Comparison of ENCODE assay signal across 27 cellular contexts in the genomic region with DNA sequence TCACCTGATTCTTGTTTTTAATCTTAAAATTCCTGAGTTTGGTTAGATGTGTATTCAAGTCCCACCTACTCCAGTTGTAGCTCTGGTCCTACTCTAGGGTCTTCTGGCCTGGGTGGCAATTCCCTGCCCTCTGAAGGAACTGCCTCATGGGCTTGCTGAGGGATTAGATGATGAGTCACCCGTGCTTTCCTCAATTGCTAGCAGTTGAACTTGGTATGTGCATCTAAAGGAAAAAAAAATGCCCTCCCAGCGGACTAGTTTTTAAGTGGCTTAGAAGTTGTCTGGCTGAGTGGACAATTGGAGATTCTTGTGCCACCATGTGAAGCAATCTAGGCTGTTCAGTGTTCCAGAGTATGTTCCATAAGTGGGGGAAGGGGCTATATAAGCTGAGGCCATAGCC.
"Had no signal": no experiment of that assay in that cellular context is flagged by ENCODE, and none has a peak within 500 bp of the region (broad histone marks: within the 10 kb centered on the region; RNA-seq: fewer than 3 reads in every experiment).

No MANE protein-coding gene starts in this region.

- H3K9me3 ChIP-seq: esophagus muscularis mucosa, heart right ventricle, left ventricle myocardium inferior, mucosa of descending colon, upper lobe of left lung had no signal

- H3K4me1 ChIP-seq: esophagus muscularis mucosa, heart right ventricle, left ventricle myocardium inferior, upper lobe of left lung had no signal

- DNase-seq: activated CD4-positive, alpha-beta memory T cell treated with anti-CD3 and anti-CD28 coated beads, Interleukin-2, amount 10 ng/mL, durations not matched to agents 7 days and 5 days; activated CD4-positive, alpha-beta T cell treated with anti-CD3 and anti-CD28 coated beads, Interleukin-2, amount 10 ng/mL, durations not matched to agents 24 days and 14 days; activated CD4-positive, CD25-positive, alpha-beta regulatory T cell treated with anti-CD3 and anti-CD28 coated beads, Interleukin-2, amount 50 U/mL, for 72 hours; activated CD8-positive, alpha-beta memory T cell treated with anti-CD3 and anti-CD28 coated beads, Interleukin-2, amount 50 U/mL, for 48 hours; activated gamma-delta T cell; activated naive CD4-positive, alpha-beta T cell treated with anti-CD3 and anti-CD28 coated beads, Interleukin-2, amount 10 ng/mL, durations not matched to agents 7 days and 5 days; activated naive CD8-positive, alpha-beta T cell treated with anti-CD3 and anti-CD28 coated beads, Interleukin-2, amount 10 ng/mL, durations not matched to agents 7 days and 5 days; activated T-cell treated with anti-CD3 and anti-CD28 coated beads, Interleukin-2, amount 50 U/mL, for 24 hours; amniotic stem cell; central memory CD4-positive, alpha-beta T cell; endodermal cell; foreskin melanocyte; heart right ventricle; left ventricle myocardium inferior; mucosa of descending colon; posterior cingulate gyrus; small intestine; stimulated activated CD4-positive, alpha-beta T cell treated with anti-CD3 and anti-CD28 coated beads, Interleukin-4, amount 100 ng/mL, for 4 hours; stimulated activated CD8-positive, alpha-beta memory T cell treated with anti-CD3 and anti-CD28 coated beads, Interleukin-4, amount 100 ng/mL, for 48 hours; stimulated activated naive CD8-positive, alpha-beta T cell treated with anti-CD3 and anti-CD28 coated beads, Interleukin-15, amount 100 ng/mL, for 72 hours; substantia nigra; T1000; upper lobe of left lung had no signal

- ATAC-seq: heart right ventricle; mucosa of descending colon; sciatic nerve; stimulated activated naive CD8-positive, alpha-beta T cell treated with anti-CD3 and anti-CD28 coated beads, Interleukin-15, amount 100 ng/mL, for 72 hours had no signal

- H3K27ac ChIP-seq: esophagus muscularis mucosa, heart right ventricle, left ventricle myocardium inferior, upper lobe of left lung had no signal

- H3K36me3 ChIP-seq: esophagus muscularis mucosa, heart right ventricle, left ventricle myocardium inferior, upper lobe of left lung had no signal

- FAIRE-seq: astrocyte, small intestine had no signal

- H3K27me3 ChIP-seq: esophagus muscularis mucosa, upper lobe of left lung had no signal

- H3K4me3 ChIP-seq: esophagus muscularis mucosa, heart right ventricle, left ventricle myocardium inferior, lung, mucosa of descending colon, upper lobe of left lung had no signal
